1 cellular context compared by ENCODE assay signal in genomic region chr19:8385103-8385502, GRCh38.
A peak's percentile ranks its signal among the peaks of the same experiment; 100 is the strongest.
TF ChIP-seq lines count a peak whose summit lies in the region.
"Not testable (repeated sequence)": the region's sequence is repeated elsewhere in the genome, so short reads cannot be mapped to it uniquely, and the experiment has no call there.

No MANE protein-coding gene starts in this region.

TF ChIP-seq in K562, 482 proteins besides CTCF, POLR2A, EP300 and RAD21:
- TF ChIP-seq PBX2 (CRISPR knock-in tag; IDR thresholded peaks at IDR 0.05; ENCODE audit: low read depth), result not testable (repeated sequence)
- TF ChIP-seq PBX2 (tag; conservative IDR thresholded peaks at IDR 0.05; ENCODE audit: low read depth), result peak; percentile 58
- peak; percentile 65 for TF ChIP-seq MEIS2 (IDR thresholded peaks at IDR 0.05; ENCODE audit: partially characterized antibody)
